In the genomic region with DNA sequence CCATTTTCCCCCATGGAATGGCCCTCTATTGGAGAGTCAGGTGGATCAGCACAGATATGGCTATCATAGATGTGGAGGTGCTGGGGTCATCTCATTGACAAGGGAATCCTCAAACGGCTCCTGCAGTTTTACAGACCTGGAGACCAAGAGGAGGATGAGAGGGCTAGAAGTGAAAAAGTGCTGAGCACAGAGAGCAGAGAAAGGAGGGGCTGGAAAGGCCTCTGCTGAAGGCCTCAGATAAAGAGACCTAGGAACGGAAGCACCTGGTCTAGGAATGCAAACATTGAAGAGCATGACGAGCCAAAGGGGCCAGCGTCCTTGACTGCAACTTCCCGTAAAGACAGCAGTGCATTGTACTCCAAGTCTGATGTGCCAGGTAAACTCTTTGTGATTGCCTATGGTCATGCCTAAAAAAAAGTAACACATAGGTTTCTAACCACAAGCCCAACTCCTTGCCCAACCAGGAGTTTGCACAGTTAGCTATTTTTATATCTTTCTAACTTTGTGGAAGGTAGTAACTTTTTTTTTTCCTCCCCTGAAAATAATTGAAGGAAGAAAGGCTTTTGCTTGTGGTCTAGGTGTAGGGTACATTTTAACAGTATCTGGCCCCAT, we compare ENCODE assay signal across 10 cellular contexts. TPM values are rescaled to one million over a fixed set of nuclear protein-coding genes. Genes with fewer than 3 reads are reported as not detected.
DNase-seq lines count a peak whose midpoint lies in the region; ATAC-seq, FAIRE-seq and TF ChIP-seq lines count a peak whose summit lies in the region.
"Had no signal": no experiment of that assay in that cellular context is flagged by ENCODE, and none has a peak within 500 bp of the region (broad histone marks: within the 10 kb centered on the region; RNA-seq: fewer than 3 reads in every experiment).

No MANE protein-coding gene starts in this region.

- H3K9me1 ChIP-seq in K562 (ENCODE audit: control insufficient read depth, insufficient read depth, low read length), result no peaks in the 10 kb centered on the region

- BruUV-seq in mammary epithelial cell (replicated peaks; lab: Mats Ljungman, UMichigan) (no TSS peak), MCF 10A (replicated peaks; lab: Mats Ljungman, UMichigan) (no TSS peak), K562 (replicated peaks; lab: Mats Ljungman, UMichigan) (no TSS peak)

- TF ChIP-seq CTCF in mammary epithelial cell (conservative IDR thresholded peaks at IDR 0.05 in 1 of 2, IDR thresholded peaks at IDR 0.05 in 1 of 2; ENCODE audit: extremely low read depth in 1 of 2, insufficient read depth in 1 of 2, low read depth in 1 of 2, low read length in 2 of 2) (no peak), MCF 10A (IDR thresholded peaks at IDR 0.05; ENCODE audit: unreplicated experiment) (no peak), K562 (IDR thresholded peaks at IDR 0.05 in 2 of 3, conservative IDR thresholded peaks at IDR 0.05 in 1 of 3; ENCODE audit: insufficient read depth in 2 of 3, low read depth in 1 of 3, low read length in 3 of 3) (no peak), smooth muscle cell (IDR thresholded peaks at IDR 0.05; ENCODE audit: borderline replicate concordance, insufficient read depth, poor library complexity, severe bottlenecking) (no peak)

- CTCF ChIA-PET in mammary epithelial cell (lab: Charles Lee; ENCODE audit: low non-redundant PET) (no interaction called here), MCF 10A (lab: Yijun Ruan, JAX) (interaction anchor here (0.8 to 1.6 kb wide), 2 partner anchors 15 to 353 kb away, joined by 4 read pairs; no protein-coding TSS in a partner anchor), K562 (lab: Yijun Ruan, JAX; ENCODE audit: low intra/inter-chr PET ratio) (no interaction called here)

- TF ChIP-seq POLR2A in K562 (conservative IDR thresholded peaks at IDR 0.05), result no peak

- H3K9ac ChIP-seq in mammary epithelial cell (ENCODE audit: insufficient read depth, low read length) (no peak overlapping the region), K562 (ENCODE audit: insufficient read depth in 1 of 2, low read depth in 2 of 2, low read length in 2 of 2) (peak overlapping the region in 1 of 2 experiments; percentile 13; a peak in 1 of 4 replicates), smooth muscle cell (ENCODE audit: low read depth) (no peak overlapping the region)

- peak; percentile 72 for ATAC-seq in HG03378 (IDR thresholded peaks at IDR 0.05; ENCODE audit: unreplicated experiment)
- peak; percentile 96 for ATAC-seq in K562
- no peak for ATAC-seq in GM18520 (IDR thresholded peaks at IDR 0.05; ENCODE audit: unreplicated experiment)

- H3K4me2 ChIP-seq in mammary epithelial cell (ENCODE audit: insufficient read depth, low read depth, low read length), result no peak overlapping the region
- 0 out of 2 replicates have a peak overlapping the region, but pooled peaks have one; percentile 37 for H3K4me2 ChIP-seq in K562 (ENCODE audit: insufficient read depth, low read length)
- H3K4me2 ChIP-seq in smooth muscle cell, result no peak overlapping the region

- H3K27me3 Mint-ChIP-seq in MCF 10A (ENCODE audit: insufficient read depth, unreplicated experiment), result no peaks in the 10 kb centered on the region

- no peaks in the 10 kb centered on the region for H3K4me1 ChIP-seq in mammary epithelial cell (ENCODE audit: insufficient read depth, low read length)
- H3K4me1 ChIP-seq in K562 (replicated peaks in 1 of 2; ENCODE audit: control insufficient read depth in 2 of 2, insufficient read depth in 2 of 2, low read length in 2 of 2), result peaks cover 0 to 12% of the 10 kb centered on the region in 2 experiments; a peak in 2 of 5 replicates
- H3K4me1 ChIP-seq in thymus (ENCODE audit: control insufficient read depth, insufficient read depth, low read length), result peaks cover 6% of the 10 kb centered on the region
- no peaks in the 10 kb centered on the region for H3K4me1 ChIP-seq in smooth muscle cell (ENCODE audit: low read depth)

- H3K27me3 ChIP-seq in mammary epithelial cell (ENCODE audit: insufficient read depth, low read length), result no peaks in the 10 kb centered on the region
- no peaks in the 10 kb centered on the region for H3K27me3 ChIP-seq in K562 (ENCODE audit: control insufficient read depth in 2 of 2, insufficient read depth in 2 of 2, low read length in 2 of 2)
- no peaks in the 10 kb centered on the region for H3K27me3 ChIP-seq in thymus (ENCODE audit: control insufficient read depth, insufficient read depth)
- H3K27me3 ChIP-seq in smooth muscle cell (ENCODE audit: low read depth), result no peaks in the 10 kb centered on the region

- H3K36me3 ChIP-seq in mammary epithelial cell (ENCODE audit: insufficient read depth, low read length) (peaks cover 9% of the 10 kb centered on the region), K562 (ENCODE audit: control insufficient read depth, insufficient read depth, low read length) (peaks cover 22% of the 10 kb centered on the region), thymus (ENCODE audit: control insufficient read depth, insufficient read depth) (no peaks in the 10 kb centered on the region), smooth muscle cell (ENCODE audit: low read depth) (no peaks in the 10 kb centered on the region)

- H3K9me3 ChIP-seq in mammary epithelial cell (replicated peaks; ENCODE audit: insufficient read depth, low read length) (no peaks in the 10 kb centered on the region), K562 (replicated peaks; ENCODE audit: control insufficient read depth, insufficient read depth, low read depth, low read length) (no peaks in the 10 kb centered on the region), thymus (ENCODE audit: control insufficient read depth) (no peaks in the 10 kb centered on the region), smooth muscle cell (replicated peaks; ENCODE audit: low read depth) (no peaks in the 10 kb centered on the region)

- no peak overlapping the region for H3K27ac Mint-ChIP-seq in MCF 10A (ENCODE audit: low read depth, unreplicated experiment)

- H3K4me3 Mint-ChIP-seq in MCF 10A (ENCODE audit: unreplicated experiment), result no peak overlapping the region

- no peak for TF ChIP-seq RAD21 in K562 (CRISPR knock-in tag; conservative IDR thresholded peaks at IDR 0.05 in 1 of 2, IDR thresholded peaks at IDR 0.05 in 1 of 2)

- WGBS in mammary epithelial cell (ENCODE audit: low coverage, missing lambda C conversion rate), result 18% methylated on average over 5 of the region's 5 CpGs
- 2% methylated on average over 5 of the region's 5 CpGs for WGBS in K562 (ENCODE audit: insufficient coverage, low coverage, missing lambda C conversion rate)
- WGBS in thymus, result 16% methylated on average over 5 of the region's 5 CpGs
- WGBS in smooth muscle cell (ENCODE audit: low lambda C conversion rate), result 84% methylated on average over 5 of the region's 5 CpGs

- intact Hi-C loops in mammary epithelial cell (cut with micrococcal nuclease) (no loop called here), MCF 10A (cut with micrococcal nuclease) (loop anchor here (10.0 kb wide), 1 partner anchor 417 kb away; no protein-coding TSS in a partner anchor), K562 (cut with micrococcal nuclease) (loop anchor here (1.0 to 5.0 kb wide), 2 partner anchors 50 to 94 kb away; partner anchors contain the start of gene KPNA5)

- H2AFZ ChIP-seq in mammary epithelial cell (ENCODE audit: low read depth, low read length) (no peak overlapping the region), K562 (ENCODE audit: low read depth, low read length) (no peak overlapping the region), smooth muscle cell (ENCODE audit: low read depth) (no peak overlapping the region)

- H3K4me1 Mint-ChIP-seq in MCF 10A (ENCODE audit: insufficient read depth, unreplicated experiment), result no peaks in the 10 kb centered on the region

- H3K36me3 Mint-ChIP-seq in MCF 10A (ENCODE audit: insufficient read depth, unreplicated experiment), result peaks cover 40% of the 10 kb centered on the region

- peak; percentile 8 for DNase-seq in mammary epithelial cell
- no peak for DNase-seq in MCF 10A (ENCODE audit: unreplicated experiment)
- DNase-seq in K562 (ENCODE audit: extremely low read depth in 1 of 4, low spot score in 3 of 4), result peak in 2 of 4 experiments; percentile 68 to 81
- DNase-seq in smooth muscle cell (lab: John Stamatoyannopoulos, UW; ENCODE audit: unreplicated experiment), result no peak
- DNase-seq in NCI-H2107 (lab: John Stamatoyannopoulos, UW), result no peak
- DNase-seq: NK-92 treated with Interleukin-12 subunit alpha and Interleukin-12 subunit beta, amount 100 ng/mL, for 24 hours had no signal

- no peak overlapping the region for H3K4me3 ChIP-seq in mammary epithelial cell (replicated peaks in 1 of 3; ENCODE audit: insufficient read depth in 1 of 3, low read depth in 2 of 3, low read length in 3 of 3)
- no peak overlapping the region for H3K4me3 ChIP-seq in K562
- no peak overlapping the region for H3K4me3 ChIP-seq in thymus (ENCODE audit: low read length)
- no peak overlapping the region for H3K4me3 ChIP-seq in smooth muscle cell

- no peak overlapping the region for H3K27ac ChIP-seq in mammary epithelial cell (ENCODE audit: insufficient read depth, low read depth, low read length)
- H3K27ac ChIP-seq in K562 (ENCODE audit: extremely low read depth, low read depth, low read length), result peak overlapping the region; percentile 3; the same call in 1 of the 3 replicates
- peak overlapping the region; percentile 3 for H3K27ac ChIP-seq in thymus (ENCODE audit: low read depth)
- no peak overlapping the region for H3K27ac ChIP-seq in smooth muscle cell (ENCODE audit: low read depth)

- H3F3A ChIP-seq in smooth muscle cell (ENCODE audit: low read depth), result no peaks in the 10 kb centered on the region

- no peaks in the 10 kb centered on the region for H4K20me1 ChIP-seq in mammary epithelial cell (ENCODE audit: insufficient read depth, low read length)
- no peaks in the 10 kb centered on the region for H4K20me1 ChIP-seq in K562 (replicated peaks; ENCODE audit: control insufficient read depth, insufficient read depth, low read length)
- no peaks in the 10 kb centered on the region for H4K20me1 ChIP-seq in smooth muscle cell (ENCODE audit: low read depth)

- H3K79me2 ChIP-seq in mammary epithelial cell (ENCODE audit: insufficient read depth, low read length) (peaks cover 3% of the 10 kb centered on the region), K562 (ENCODE audit: control insufficient read depth, insufficient read depth, low read length) (no peaks in the 10 kb centered on the region), smooth muscle cell (ENCODE audit: low read depth) (no peaks in the 10 kb centered on the region)

- no peak; the same call in 1 of the 2 replicates for TF ChIP-seq EP300 in K562 (IDR thresholded peaks at IDR 0.05; ENCODE audit: low read length)

- peak; percentile 88 for FAIRE-seq in K562 (lab: Jason Lieb, UNC)
- FAIRE-seq: TTC549 had no signal

- dilution Hi-C loops in mammary epithelial cell (cut with HindIII; ENCODE audit: low sequenced_read_pairs), result no loop called here

- in situ Hi-C loops in mammary epithelial cell (cut with MboI; ENCODE audit: low sequenced_read_pairs in 2 of 2), result no loop called here
- in situ Hi-C loops in K562 (cut with MboI), result no loop called here

- H3K9me3 Mint-ChIP-seq in MCF 10A (ENCODE audit: unreplicated experiment), result no peaks in the 10 kb centered on the region

- POLR2A ChIA-PET in MCF 10A (lab: Yijun Ruan, JAX), result no interaction called here
- POLR2A ChIA-PET in K562 (lab: Yijun Ruan, JAX), result interaction anchor here (0.5 kb wide), 1 partner anchor 660 kb away, joined by 3 read pairs; no protein-coding TSS in a partner anchor

RNA-seq across cellular contexts. Expression of gene RSPH4A, which starts 15.2 kb away (rescaled TPM):
- under 1 TPM in 1 of 2 donors, not detected in 1; 0.33 TPM for total RNA-seq in mammary epithelial cell
- polyA plus RNA-seq in mammary epithelial cell, result 0.09 TPM
- not detected for polyA minus RNA-seq in mammary epithelial cell
- not detected in 2 replicates for total RNA-seq in MCF 10A (2022)
- 0.18 TPM in 1 of 2 replicates, not detected in the other for total RNA-seq in K562 (2011; cell fraction: chromatin; rRNA removed; ENCODE audit: low replicate concordance)
- not detected in 2 replicates for total RNA-seq in K562 (2011; cell fraction: nucleolus; rRNA removed)
- total RNA-seq in K562 (2011; cell fraction: nucleoplasm; rRNA removed), result 0.46 TPM in 1 of 2 replicates, not detected in the other
- total RNA-seq in K562 (2014; rRNA removed), result 0.14 TPM in 1 of 2 replicates, not detected in the other
- total RNA-seq in K562 (2014; rRNA removed; fragmentation: Illumina TruSeq; extraction: Trizol), result 0.11 and 0.32 TPM in 2 replicates
- 0.29 and 0.30 TPM in 2 replicates for total RNA-seq in K562 (2015; rRNA removed; fragmentation: Illumina TruSeq; extraction: Trizol)
- total RNA-seq in K562 (2021), result 0.11 TPM in 2 replicates
- polyA plus RNA-seq in K562 (2011; rRNA removed), result 0.04 and 0.19 TPM in 2 replicates
- polyA plus RNA-seq in K562 (2011; cell fraction: cytosol; rRNA removed), result 0.10 TPM in 1 of 2 replicates, not detected in the other
- 0.33 and 0.42 TPM in 2 replicates for polyA plus RNA-seq in K562 (2011; cell fraction: nucleus; rRNA removed)
- polyA plus RNA-seq in K562 (2012), result 0.12 and 0.24 TPM in 2 replicates
- polyA plus RNA-seq in K562 (2014; fragmentation: Illumina TruSeq; extraction: Trizol), result 0.29 and 0.30 TPM in 2 replicates
- polyA plus RNA-seq in K562 (2014; fragmentation: Nextera tagmentation; extraction: Ambion mirVana), result under 1 TPM; 0.07 to 0.08 TPM
- 0.03 and 0.15 TPM in 2 replicates for polyA plus RNA-seq in K562 (2014; rRNA removed)
- 0.14 and 0.15 TPM in 2 replicates for polyA minus RNA-seq in K562 (2011; rRNA and poly(A)+ RNA removed)
- polyA minus RNA-seq in K562 (2011; cell fraction: cytosol; rRNA and poly(A)+ RNA removed), result not detected in 2 replicates
- polyA minus RNA-seq in K562 (2011; cell fraction: nucleus; rRNA and poly(A)+ RNA removed), result 0.13 and 0.33 TPM in 2 replicates
- 0.89 TPM for polyA plus RNA-seq in thymus
- total RNA-seq in smooth muscle cell, result 0.22 and 0.49 TPM in 2 replicates
- 0.24 TPM in 1 of 2 replicates, not detected in the other for polyA plus RNA-seq in smooth muscle cell

RNA-seq across cellular contexts. Expression of gene ZUP1, which starts 37.1 kb away (rescaled TPM):
- 10 to 100 TPM; 18.7 to 20.0 TPM for total RNA-seq in mammary epithelial cell
- 7.0 TPM for polyA plus RNA-seq in mammary epithelial cell
- polyA minus RNA-seq in mammary epithelial cell, result 8.4 TPM
- total RNA-seq in MCF 10A (2022), result 18.4 and 21.2 TPM in 2 replicates
- total RNA-seq in K562 (2011; cell fraction: chromatin; rRNA removed; ENCODE audit: low replicate concordance), result 23.4 and 99.7 TPM in 2 replicates
- 12.8 and 18.8 TPM in 2 replicates for total RNA-seq in K562 (2011; cell fraction: nucleolus; rRNA removed)
- total RNA-seq in K562 (2011; cell fraction: nucleoplasm; rRNA removed), result 23.4 and 26.0 TPM in 2 replicates
- 18.3 and 19.1 TPM in 2 replicates for total RNA-seq in K562 (2014; rRNA removed)
- 37.7 and 42.9 TPM in 2 replicates for total RNA-seq in K562 (2014; rRNA removed; fragmentation: Illumina TruSeq; extraction: Trizol)
- total RNA-seq in K562 (2015; rRNA removed; fragmentation: Illumina TruSeq; extraction: Trizol), result 28.6 and 31.8 TPM in 2 replicates
- 20.1 and 25.6 TPM in 2 replicates for total RNA-seq in K562 (2021)
- polyA plus RNA-seq in K562 (2011; rRNA removed), result 35.8 and 39.3 TPM in 2 replicates
- polyA plus RNA-seq in K562 (2011; cell fraction: cytosol; rRNA removed), result 4.5 and 8.0 TPM in 2 replicates
- 31.8 and 55.7 TPM in 2 replicates for polyA plus RNA-seq in K562 (2011; cell fraction: nucleus; rRNA removed)
- polyA plus RNA-seq in K562 (2012), result 13.7 and 17.0 TPM in 2 replicates
- polyA plus RNA-seq in K562 (2014; fragmentation: Illumina TruSeq; extraction: Trizol), result 27.2 and 31.3 TPM in 2 replicates
- 10 to 100 TPM; 11.8 to 16.2 TPM for polyA plus RNA-seq in K562 (2014; fragmentation: Nextera tagmentation; extraction: Ambion mirVana)
- polyA plus RNA-seq in K562 (2014; rRNA removed), result 27.5 and 29.7 TPM in 2 replicates
- polyA minus RNA-seq in K562 (2011; rRNA and poly(A)+ RNA removed), result 23.9 and 31.9 TPM in 2 replicates
- 11.1 and 11.2 TPM in 2 replicates for polyA minus RNA-seq in K562 (2011; cell fraction: cytosol; rRNA and poly(A)+ RNA removed)
- polyA minus RNA-seq in K562 (2011; cell fraction: nucleus; rRNA and poly(A)+ RNA removed), result 22.1 and 40.3 TPM in 2 replicates
- 24.3 TPM for polyA plus RNA-seq in thymus
- total RNA-seq in smooth muscle cell, result 18.2 and 24.7 TPM in 2 replicates
- polyA plus RNA-seq in smooth muscle cell, result 11.4 and 13.6 TPM in 2 replicates

RNA-seq across cellular contexts. Expression of gene KPNA5, which starts 49.5 kb away (rescaled TPM):
- 1 to 10 TPM; 4.8 to 7.5 TPM for total RNA-seq in mammary epithelial cell
- polyA plus RNA-seq in mammary epithelial cell, result 1.2 TPM
- 0.98 TPM for polyA minus RNA-seq in mammary epithelial cell
- 6.0 and 7.3 TPM in 2 replicates for total RNA-seq in MCF 10A (2022)
- total RNA-seq in K562 (2011; cell fraction: chromatin; rRNA removed; ENCODE audit: low replicate concordance), result 4.2 and 13.2 TPM in 2 replicates
- total RNA-seq in K562 (2011; cell fraction: nucleolus; rRNA removed), result 1.2 and 1.3 TPM in 2 replicates
- total RNA-seq in K562 (2011; cell fraction: nucleoplasm; rRNA removed), result 2.1 and 3.7 TPM in 2 replicates
- total RNA-seq in K562 (2014; rRNA removed), result 5.4 and 6.3 TPM in 2 replicates
- total RNA-seq in K562 (2014; rRNA removed; fragmentation: Illumina TruSeq; extraction: Trizol), result 9.3 and 9.5 TPM in 2 replicates
- 9.0 and 10.3 TPM in 2 replicates for total RNA-seq in K562 (2015; rRNA removed; fragmentation: Illumina TruSeq; extraction: Trizol)
- 6.5 and 7.5 TPM in 2 replicates for total RNA-seq in K562 (2021)
- polyA plus RNA-seq in K562 (2011; rRNA removed), result 5.2 and 7.0 TPM in 2 replicates
- polyA plus RNA-seq in K562 (2011; cell fraction: cytosol; rRNA removed), result 0.76 and 2.3 TPM in 2 replicates
- polyA plus RNA-seq in K562 (2011; cell fraction: nucleus; rRNA removed), result 3.3 and 4.0 TPM in 2 replicates
- polyA plus RNA-seq in K562 (2012), result 2.9 and 3.0 TPM in 2 replicates
- 6.5 and 6.9 TPM in 2 replicates for polyA plus RNA-seq in K562 (2014; fragmentation: Illumina TruSeq; extraction: Trizol)
- polyA plus RNA-seq in K562 (2014; fragmentation: Nextera tagmentation; extraction: Ambion mirVana), result 1 to 10 TPM; 3.2 to 3.3 TPM
- 3.7 and 4.5 TPM in 2 replicates for polyA plus RNA-seq in K562 (2014; rRNA removed)
- polyA minus RNA-seq in K562 (2011; rRNA and poly(A)+ RNA removed), result 10.0 and 13.8 TPM in 2 replicates
- polyA minus RNA-seq in K562 (2011; cell fraction: cytosol; rRNA and poly(A)+ RNA removed), result 3.7 and 5.6 TPM in 2 replicates
- polyA minus RNA-seq in K562 (2011; cell fraction: nucleus; rRNA and poly(A)+ RNA removed), result 2.7 and 3.4 TPM in 2 replicates
- polyA plus RNA-seq in thymus, result 7.3 TPM
- 15.5 and 19.2 TPM in 2 replicates for total RNA-seq in smooth muscle cell
- polyA plus RNA-seq in smooth muscle cell, result 1.6 and 1.8 TPM in 2 replicates

Comparison
In these comparisons a context has a peak if more than half of its experiments do, and no peak if none do; other contexts are left out.
1. H3K27ac ChIP-seq: peak in K562 (single experiment) and thymus (single experiment); none in mammary epithelial cell (single experiment) and smooth muscle cell (single experiment).